Comparison of ENCODE assay signal across 1 cellular context in the genomic region with DNA sequence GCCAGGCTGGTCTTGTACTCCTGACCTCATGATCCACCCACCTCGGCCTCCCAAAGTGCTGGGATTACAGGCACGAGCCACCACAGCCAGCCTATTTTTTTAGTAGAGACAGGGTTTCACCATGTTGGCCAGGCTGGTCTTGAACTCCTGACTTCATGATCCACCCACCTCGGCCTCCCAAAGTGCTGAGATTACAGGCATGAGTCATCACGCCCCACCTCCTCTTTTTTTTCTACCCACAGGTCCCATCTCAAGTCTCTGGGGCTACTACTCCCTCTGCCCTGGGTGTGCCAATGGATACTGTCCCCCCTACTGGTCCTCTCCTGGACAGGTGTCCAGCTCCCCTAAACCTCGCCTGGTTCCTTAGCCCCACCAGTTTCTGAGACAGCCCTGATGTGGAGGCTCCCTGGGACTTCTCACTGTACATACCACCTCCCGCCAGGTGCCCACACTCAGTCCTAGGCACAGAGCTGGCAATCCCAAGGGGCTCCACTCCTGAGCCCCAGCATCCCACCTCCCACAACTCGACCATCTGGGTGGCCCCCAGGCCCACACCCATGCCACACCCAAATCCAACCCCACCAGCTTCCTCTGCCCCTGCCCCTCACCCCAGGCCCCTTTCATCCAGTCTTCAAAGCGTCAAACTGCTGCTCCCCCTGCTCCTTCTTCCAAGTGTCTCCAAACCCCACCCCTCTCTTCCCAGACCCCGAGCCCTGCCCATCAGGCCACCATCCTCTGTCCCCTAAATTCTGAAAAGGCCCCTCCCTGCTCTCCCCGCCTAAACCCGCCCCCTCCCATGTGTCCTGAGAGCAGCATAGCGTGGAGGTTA.
TF ChIP-seq lines count a peak whose summit lies in the region.

No MANE protein-coding gene starts in this region.

TF ChIP-seq in GM23338, 12 proteins besides CTCF, POLR2A, EP300 and RAD21:
- TF ChIP-seq, protein P1, sequence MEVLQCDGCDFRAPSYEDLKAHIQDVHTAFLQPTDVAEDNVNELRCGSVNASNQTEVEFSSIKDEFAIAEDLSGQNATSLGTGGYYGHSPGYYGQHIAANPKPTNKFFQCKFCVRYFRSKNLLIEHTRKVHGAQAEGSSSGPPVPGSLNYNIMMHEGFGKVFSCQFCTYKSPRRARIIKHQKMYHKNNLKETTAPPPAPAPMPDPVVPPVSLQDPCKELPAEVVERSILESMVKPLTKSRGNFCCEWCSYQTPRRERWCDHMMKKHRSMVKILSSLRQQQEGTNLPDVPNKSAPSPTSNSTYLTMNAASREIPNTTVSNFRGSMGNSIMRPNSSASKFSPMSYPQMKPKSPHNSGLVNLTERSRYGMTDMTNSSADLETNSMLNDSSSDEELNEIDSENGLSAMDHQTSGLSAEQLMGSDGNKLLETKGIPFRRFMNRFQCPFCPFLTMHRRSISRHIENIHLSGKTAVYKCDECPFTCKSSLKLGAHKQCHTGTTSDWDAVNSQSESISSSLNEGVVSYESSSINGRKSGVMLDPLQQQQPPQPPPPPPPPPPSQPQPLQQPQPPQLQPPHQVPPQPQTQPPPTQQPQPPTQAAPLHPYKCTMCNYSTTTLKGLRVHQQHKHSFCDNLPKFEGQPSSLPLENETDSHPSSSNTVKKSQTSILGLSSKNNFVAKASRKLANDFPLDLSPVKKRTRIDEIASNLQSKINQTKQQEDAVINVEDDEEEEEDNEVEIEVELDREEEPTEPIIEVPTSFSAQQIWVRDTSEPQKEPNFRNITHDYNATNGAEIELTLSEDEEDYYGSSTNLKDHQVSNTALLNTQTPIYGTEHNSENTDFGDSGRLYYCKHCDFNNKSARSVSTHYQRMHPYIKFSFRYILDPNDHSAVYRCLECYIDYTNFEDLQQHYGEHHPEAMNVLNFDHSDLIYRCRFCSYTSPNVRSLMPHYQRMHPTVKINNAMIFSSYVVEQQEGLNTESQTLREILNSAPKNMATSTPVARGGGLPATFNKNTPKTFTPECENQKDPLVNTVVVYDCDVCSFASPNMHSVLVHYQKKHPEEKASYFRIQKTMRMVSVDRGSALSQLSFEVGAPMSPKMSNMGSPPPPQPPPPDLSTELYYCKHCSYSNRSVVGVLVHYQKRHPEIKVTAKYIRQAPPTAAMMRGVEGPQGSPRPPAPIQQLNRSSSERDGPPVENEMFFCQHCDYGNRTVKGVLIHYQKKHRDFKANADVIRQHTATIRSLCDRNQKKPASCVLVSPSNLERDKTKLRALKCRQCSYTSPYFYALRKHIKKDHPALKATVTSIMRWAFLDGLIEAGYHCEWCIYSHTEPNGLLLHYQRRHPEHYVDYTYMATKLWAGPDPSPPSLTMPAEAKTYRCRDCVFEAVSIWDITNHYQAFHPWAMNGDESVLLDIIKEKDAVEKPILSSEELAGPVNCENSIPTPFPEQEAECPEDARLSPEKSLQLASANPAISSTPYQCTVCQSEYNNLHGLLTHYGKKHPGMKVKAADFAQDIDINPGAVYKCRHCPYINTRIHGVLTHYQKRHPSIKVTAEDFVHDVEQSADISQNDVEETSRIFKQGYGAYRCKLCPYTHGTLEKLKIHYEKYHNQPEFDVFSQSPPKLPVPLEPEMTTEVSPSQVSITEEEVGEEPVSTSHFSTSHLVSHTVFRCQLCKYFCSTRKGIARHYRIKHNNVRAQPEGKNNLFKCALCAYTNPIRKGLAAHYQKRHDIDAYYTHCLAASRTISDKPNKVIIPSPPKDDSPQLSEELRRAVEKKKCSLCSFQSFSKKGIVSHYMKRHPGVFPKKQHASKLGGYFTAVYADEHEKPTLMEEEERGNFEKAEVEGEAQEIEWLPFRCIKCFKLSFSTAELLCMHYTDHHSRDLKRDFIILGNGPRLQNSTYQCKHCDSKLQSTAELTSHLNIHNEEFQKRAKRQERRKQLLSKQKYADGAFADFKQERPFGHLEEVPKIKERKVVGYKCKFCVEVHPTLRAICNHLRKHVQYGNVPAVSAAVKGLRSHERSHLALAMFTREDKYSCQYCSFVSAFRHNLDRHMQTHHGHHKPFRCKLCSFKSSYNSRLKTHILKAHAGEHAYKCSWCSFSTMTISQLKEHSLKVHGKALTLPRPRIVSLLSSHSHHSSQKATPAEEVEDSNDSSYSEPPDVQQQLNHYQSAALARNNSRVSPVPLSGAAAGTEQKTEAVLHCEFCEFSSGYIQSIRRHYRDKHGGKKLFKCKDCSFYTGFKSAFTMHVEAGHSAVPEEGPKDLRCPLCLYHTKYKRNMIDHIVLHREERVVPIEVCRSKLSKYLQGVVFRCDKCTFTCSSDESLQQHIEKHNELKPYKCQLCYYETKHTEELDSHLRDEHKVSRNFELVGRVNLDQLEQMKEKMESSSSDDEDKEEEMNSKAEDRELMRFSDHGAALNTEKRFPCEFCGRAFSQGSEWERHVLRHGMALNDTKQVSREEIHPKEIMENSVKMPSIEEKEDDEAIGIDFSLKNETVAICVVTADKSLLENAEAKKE (CRISPR knock-in tag; IDR thresholded peaks at IDR 0.05), result no peak
- TF ChIP-seq ZNF114 (CRISPR knock-in tag; IDR thresholded peaks at IDR 0.05) (no peak), POLR2AphosphoS5 (IDR thresholded peaks at IDR 0.05; ENCODE audit: low read depth) (no peak), EZH2phosphoT487 (IDR thresholded peaks at IDR 0.05; ENCODE audit: unreplicated experiment) (no peak), JUNB (IDR thresholded peaks at IDR 0.05; ENCODE audit: unreplicated experiment) (no peak), EZH2 (IDR thresholded peaks at IDR 0.05; ENCODE audit: low read depth, unreplicated experiment) (no peak), ZNF331 (CRISPR knock-in tag; IDR thresholded peaks at IDR 0.05; ENCODE audit: low read depth) (no peak), CREB1 (CRISPR knock-in tag; IDR thresholded peaks at IDR 0.05; ENCODE audit: low read depth) (no peak), NANOG (IDR thresholded peaks at IDR 0.05; ENCODE audit: borderline replicate concordance) (no peak), STAT1 (IDR thresholded peaks at IDR 0.05; ENCODE audit: unreplicated experiment) (no peak)
- TF ChIP-seq, protein P2, sequence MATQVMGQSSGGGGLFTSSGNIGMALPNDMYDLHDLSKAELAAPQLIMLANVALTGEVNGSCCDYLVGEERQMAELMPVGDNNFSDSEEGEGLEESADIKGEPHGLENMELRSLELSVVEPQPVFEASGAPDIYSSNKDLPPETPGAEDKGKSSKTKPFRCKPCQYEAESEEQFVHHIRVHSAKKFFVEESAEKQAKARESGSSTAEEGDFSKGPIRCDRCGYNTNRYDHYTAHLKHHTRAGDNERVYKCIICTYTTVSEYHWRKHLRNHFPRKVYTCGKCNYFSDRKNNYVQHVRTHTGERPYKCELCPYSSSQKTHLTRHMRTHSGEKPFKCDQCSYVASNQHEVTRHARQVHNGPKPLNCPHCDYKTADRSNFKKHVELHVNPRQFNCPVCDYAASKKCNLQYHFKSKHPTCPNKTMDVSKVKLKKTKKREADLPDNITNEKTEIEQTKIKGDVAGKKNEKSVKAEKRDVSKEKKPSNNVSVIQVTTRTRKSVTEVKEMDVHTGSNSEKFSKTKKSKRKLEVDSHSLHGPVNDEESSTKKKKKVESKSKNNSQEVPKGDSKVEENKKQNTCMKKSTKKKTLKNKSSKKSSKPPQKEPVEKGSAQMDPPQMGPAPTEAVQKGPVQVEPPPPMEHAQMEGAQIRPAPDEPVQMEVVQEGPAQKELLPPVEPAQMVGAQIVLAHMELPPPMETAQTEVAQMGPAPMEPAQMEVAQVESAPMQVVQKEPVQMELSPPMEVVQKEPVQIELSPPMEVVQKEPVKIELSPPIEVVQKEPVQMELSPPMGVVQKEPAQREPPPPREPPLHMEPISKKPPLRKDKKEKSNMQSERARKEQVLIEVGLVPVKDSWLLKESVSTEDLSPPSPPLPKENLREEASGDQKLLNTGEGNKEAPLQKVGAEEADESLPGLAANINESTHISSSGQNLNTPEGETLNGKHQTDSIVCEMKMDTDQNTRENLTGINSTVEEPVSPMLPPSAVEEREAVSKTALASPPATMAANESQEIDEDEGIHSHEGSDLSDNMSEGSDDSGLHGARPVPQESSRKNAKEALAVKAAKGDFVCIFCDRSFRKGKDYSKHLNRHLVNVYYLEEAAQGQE (IDR thresholded peaks at IDR 0.05; ENCODE audit: unreplicated experiment), result no peak
- TF ChIP-seq, protein P3, sequence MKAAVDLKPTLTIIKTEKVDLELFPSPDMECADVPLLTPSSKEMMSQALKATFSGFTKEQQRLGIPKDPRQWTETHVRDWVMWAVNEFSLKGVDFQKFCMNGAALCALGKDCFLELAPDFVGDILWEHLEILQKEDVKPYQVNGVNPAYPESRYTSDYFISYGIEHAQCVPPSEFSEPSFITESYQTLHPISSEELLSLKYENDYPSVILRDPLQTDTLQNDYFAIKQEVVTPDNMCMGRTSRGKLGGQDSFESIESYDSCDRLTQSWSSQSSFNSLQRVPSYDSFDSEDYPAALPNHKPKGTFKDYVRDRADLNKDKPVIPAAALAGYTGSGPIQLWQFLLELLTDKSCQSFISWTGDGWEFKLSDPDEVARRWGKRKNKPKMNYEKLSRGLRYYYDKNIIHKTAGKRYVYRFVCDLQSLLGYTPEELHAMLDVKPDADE (IDR thresholded peaks at IDR 0.05), result no peak
